In the genomic region with DNA sequence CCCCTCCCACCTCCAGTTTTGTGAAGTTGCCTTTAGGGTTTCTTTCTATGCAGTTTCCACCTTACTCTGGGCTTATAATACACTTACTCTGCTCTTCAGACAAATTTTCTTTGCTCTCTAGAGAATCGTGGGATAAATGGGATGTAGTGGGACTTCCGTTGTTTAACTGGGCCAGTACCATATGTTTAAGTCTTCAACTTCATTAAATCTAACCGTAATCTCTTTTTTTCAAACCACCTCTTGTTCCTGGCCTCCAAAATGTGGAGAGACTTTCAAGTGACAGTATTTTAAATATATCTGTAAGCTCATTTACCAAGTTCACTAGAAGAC, we compare ENCODE assay signal across 8 cellular contexts. TPM values are rescaled to one million over a fixed set of nuclear protein-coding genes. Genes with fewer than 3 reads are reported as not detected.
A peak's percentile ranks its signal among the peaks of the same experiment; 100 is the strongest.
DNase-seq lines count a peak whose midpoint lies in the region; ATAC-seq and TF ChIP-seq lines count a peak whose summit lies in the region.

No MANE protein-coding gene starts in this region.

- H3K4me2 ChIP-seq in osteoblast (ENCODE audit: insufficient read depth, low read length), result peak overlapping the region; percentile 89

- H3K9ac ChIP-seq in endocrine pancreas (ENCODE audit: control insufficient read depth, insufficient read depth, low read length), result peak overlapping the region; percentile 88

- H3K27ac ChIP-seq in osteoblast (ENCODE audit: low read depth, low read length), result peak overlapping the region; percentile 79

- H3K9me3 ChIP-seq in endocrine pancreas (ENCODE audit: control insufficient read depth, low read length) (no peaks in the 10 kb centered on the region), osteoblast (ENCODE audit: low read depth, low read length) (no peaks in the 10 kb centered on the region)

- H3K36me3 ChIP-seq in endocrine pancreas (ENCODE audit: control insufficient read depth, insufficient read depth, low read length), result no peaks in the 10 kb centered on the region
- H3K36me3 ChIP-seq in osteoblast (ENCODE audit: insufficient read depth, low read length), result peaks cover 5% of the 10 kb centered on the region

- H3K4me1 ChIP-seq in endocrine pancreas (ENCODE audit: control insufficient read depth, insufficient read depth, low read length) (peaks cover 16% of the 10 kb centered on the region), osteoblast (ENCODE audit: insufficient read depth, low read length) (peaks cover 46% of the 10 kb centered on the region)

- H3K4me3 ChIP-seq in endocrine pancreas (ENCODE audit: control insufficient read depth, insufficient read depth, low read length) (peak overlapping the region; percentile 87), osteoblast (ENCODE audit: insufficient read depth, low read length) (peak overlapping the region; percentile 93)

- DNase-seq in EL, result peak; percentile 24
- DNase-seq in NCI-H69 (lab: John Stamatoyannopoulos, UW), result peak; percentile 49
- no peak for DNase-seq in osteoblast (ENCODE audit: insufficient read length, low spot score, missing footprints)
- no peak for DNase-seq in epidermal melanocyte (ENCODE audit: insufficient read length, low spot score)
- DNase-seq in GM20000 (ENCODE audit: low spot score), result no peak
- no peak for DNase-seq in AG08395 (ENCODE audit: low spot score)

- H3K79me2 ChIP-seq in osteoblast (ENCODE audit: insufficient read depth, low read length), result peaks cover 55% of the 10 kb centered on the region

- H4K20me1 ChIP-seq in osteoblast (ENCODE audit: insufficient read depth, low read length), result no peaks in the 10 kb centered on the region

- ATAC-seq in HG03469 (IDR thresholded peaks at IDR 0.05; ENCODE audit: unreplicated experiment), result no peak

- TF ChIP-seq CTCF in osteoblast (IDR thresholded peaks at IDR 0.05; ENCODE audit: extremely low read depth, low read depth, low read length) (no peak), GM20000 (IDR thresholded peaks at IDR 0.05; ENCODE audit: extremely low read depth, missing control alignments) (no peak)

- peak overlapping the region; percentile 75 for H2AFZ ChIP-seq in osteoblast (ENCODE audit: low read length)

- H3K27me3 ChIP-seq in endocrine pancreas (ENCODE audit: control insufficient read depth, insufficient read depth, low read length), result no peaks in the 10 kb centered on the region
- H3K27me3 ChIP-seq in osteoblast (ENCODE audit: insufficient read depth, low read length), result no peaks in the 10 kb centered on the region

RNA-seq across cellular contexts. Expression of gene IPO5, which starts 23.9 kb away (rescaled TPM):
- total RNA-seq in osteoblast, result 316 and 317 TPM in 2 replicates

Comparison
In these comparisons a context has a peak if more than half of its experiments do, and no peak if none do; other contexts are left out.
1. DNase-seq: peak in EL (single experiment) and NCI-H69 (single experiment); none in osteoblast (single experiment), epidermal melanocyte (single experiment), GM20000 (single experiment) and AG08395 (single experiment).